Comparison of ENCODE assay signal across 10 cellular contexts in genomic region chr6:166286831-166287271, GRCh38. TPM values are rescaled to one million over a fixed set of nuclear protein-coding genes. Genes with fewer than 3 reads are reported as not detected.
DNase-seq lines count a peak whose midpoint lies in the region; ATAC-seq, FAIRE-seq and TF ChIP-seq lines count a peak whose summit lies in the region.
"Had no signal": no experiment of that assay in that cellular context is flagged by ENCODE, and none has a peak within 500 bp of the region (broad histone marks: within the 10 kb centered on the region; RNA-seq: fewer than 3 reads in every experiment).

No MANE protein-coding gene starts in this region.

- no peaks in the 10 kb centered on the region for H4K20me1 ChIP-seq in OCI-LY1 (ENCODE audit: insufficient read depth, low read length)

- no peak overlapping the region for H2AFZ ChIP-seq in OCI-LY1 (ENCODE audit: low read length)

- peak overlapping the region; percentile 80 for H3K27ac ChIP-seq in OCI-LY1 (ENCODE audit: low read depth, low read length, poor library complexity, severe bottlenecking)
- H3K27ac ChIP-seq in caudate nucleus (ENCODE audit: low read depth, low read length) = no peak overlapping the region

- H3F3A ChIP-seq in OCI-LY1 (ENCODE audit: insufficient read depth, low read length) = no peaks in the 10 kb centered on the region

- ATAC-seq in GM19043 (IDR thresholded peaks at IDR 0.05; ENCODE audit: low read depth, unreplicated experiment) (peak; percentile 98), HG02798 (IDR thresholded peaks at IDR 0.05; ENCODE audit: poor library complexity, unreplicated experiment) (peak; percentile 85)

- H3K4me1 ChIP-seq in OCI-LY1 (ENCODE audit: insufficient read depth, low read length, severe bottlenecking) = peaks cover 19% of the 10 kb centered on the region

- no peaks in the 10 kb centered on the region for H3K36me3 ChIP-seq in OCI-LY1 (ENCODE audit: insufficient read depth, low read length)

- H3K9me2 ChIP-seq in OCI-LY1 (ENCODE audit: low read depth, low read length) = no peaks in the 10 kb centered on the region

- peak overlapping the region; percentile 35 for H3K4me3 ChIP-seq in OCI-LY1 (ENCODE audit: low read depth, low read length, poor library complexity, severe bottlenecking)

- no peak for FAIRE-seq in HTR-8/SVneo (lab: Jason Lieb, UNC)
- FAIRE-seq: islet of Langerhans had no signal

- H3K9me3 ChIP-seq in OCI-LY1 (ENCODE audit: low read length) = no peaks in the 10 kb centered on the region

- no peak overlapping the region for H3K9ac ChIP-seq in OCI-LY1 (ENCODE audit: low read length)

- peak overlapping the region; percentile 53 for H3K4me2 ChIP-seq in OCI-LY1 (ENCODE audit: low read length)

- TF ChIP-seq CTCF in OCI-LY1 (IDR thresholded peaks at IDR 0.05; ENCODE audit: low read length) = no peak

- DNase-seq in myocyte (ENCODE audit: low read depth) (peak; percentile 18), retina (no peak), caudate nucleus (lab: John Stamatoyannopoulos, UW) (no peak), dedifferentiated amniotic fluid mesenchymal stem cell (ENCODE audit: extremely low spot score) (no peak), HTR-8/SVneo (ENCODE audit: insufficient read length, low spot score) (no peak)
- DNase-seq: IMR-90 had no signal

- no peaks in the 10 kb centered on the region for H3K79me2 ChIP-seq in OCI-LY1 (ENCODE audit: insufficient read depth, low read length)

- H3K27me3 ChIP-seq in OCI-LY1 (ENCODE audit: insufficient read depth, low read length) = peaks cover 4% of the 10 kb centered on the region; the same call in 1 of the 2 replicates

RNA-seq across cellular contexts. Expression of gene PRR18, which starts 21.3 kb away (rescaled TPM):
- total RNA-seq in myocyte = 0.21 TPM in 1 of 2 replicates, not detected in the other
- polyA plus RNA-seq in myocyte (2012) = not detected
- total RNA-seq: IMR-90 had no signal
- polyA plus RNA-seq: IMR-90 had no signal

RNA-seq across cellular contexts. Expression of gene SFT2D1, which starts 55.5 kb away (rescaled TPM):
- total RNA-seq in myocyte = 28.8 and 38.1 TPM in 2 replicates
- 33.6 TPM for polyA plus RNA-seq in myocyte (2012)
